ENCODE assay signal across 1 cellular context in the genomic region with DNA sequence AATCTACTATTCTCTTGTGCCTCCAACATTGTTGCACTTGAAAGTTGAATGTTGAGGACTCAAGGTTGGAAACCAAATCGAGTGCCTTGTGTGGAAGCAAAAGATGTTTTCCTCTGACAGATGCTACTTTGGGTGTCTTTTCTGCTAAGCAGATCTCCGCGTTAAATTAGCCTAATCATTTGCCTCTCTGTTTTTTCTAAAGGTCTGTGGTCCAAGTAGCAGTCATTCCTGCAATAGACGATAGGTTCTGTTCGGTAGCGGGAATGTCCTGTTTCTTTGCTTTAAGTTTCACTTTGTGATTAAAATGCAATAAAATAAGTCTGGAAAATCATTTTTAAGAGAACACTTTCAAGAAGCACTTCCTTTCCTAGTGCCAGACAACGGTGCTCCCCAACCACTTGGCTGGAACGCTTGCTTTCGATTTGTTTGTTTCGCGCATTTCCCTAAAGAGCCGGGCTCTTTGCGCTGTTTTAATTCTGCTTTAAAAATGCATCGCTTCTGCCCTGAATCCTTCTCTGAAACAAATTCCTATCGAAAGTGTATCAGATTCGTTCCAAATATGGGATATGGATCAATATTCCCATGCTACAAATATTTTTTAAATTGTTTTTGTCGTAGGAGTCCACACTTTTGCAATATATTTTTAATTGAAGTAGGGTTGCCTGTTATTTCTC.
TF ChIP-seq lines count a peak whose summit lies in the region.

No MANE protein-coding gene starts in this region.

TF ChIP-seq in K562, 482 proteins besides CTCF, POLR2A, EP300 and RAD21:
- TF ChIP-seq ZNF133 (CRISPR knock-in tag; IDR thresholded peaks at IDR 0.05) = no peak
- TF ChIP-seq SREBF1 (IDR thresholded peaks at IDR 0.05; ENCODE audit: borderline replicate concordance, low read depth, low read length) = no peak
- TF ChIP-seq BHLHE40 (IDR thresholded peaks at IDR 0.05; ENCODE audit: low read length) = no peak
- no peak for TF ChIP-seq ARID3A (IDR thresholded peaks at IDR 0.05; ENCODE audit: borderline replicate concordance, low read depth, low read length)
- peak; percentile 1 for TF ChIP-seq BMI1 (IDR thresholded peaks at IDR 0.05; ENCODE audit: low read length)
- TF ChIP-seq GABPA (tag; conservative IDR thresholded peaks at IDR 0.05; ENCODE audit: low read depth) = no peak
- TF ChIP-seq CBX8 (IDR thresholded peaks at IDR 0.05; ENCODE audit: borderline replicate concordance, extremely low read depth, low read depth, low read length, poor library complexity, severe bottlenecking) = peak; percentile 100
- no peak for TF ChIP-seq SNAPC5 (CRISPR knock-in tag; IDR thresholded peaks at IDR 0.05)
- no peak for TF ChIP-seq ESRRB (CRISPR knock-in tag; IDR thresholded peaks at IDR 0.05; ENCODE audit: borderline replicate concordance)
- no peak for TF ChIP-seq PTRF (tag; IDR thresholded peaks at IDR 0.05)
- TF ChIP-seq PYGO2 (tag; IDR thresholded peaks at IDR 0.05) = no peak
- TF ChIP-seq ZNF318 (IDR thresholded peaks at IDR 0.05; ENCODE audit: borderline replicate concordance in 1 of 2, low read depth in 1 of 2) = no peak
- TF ChIP-seq ZNF384 (IDR thresholded peaks at IDR 0.05; ENCODE audit: low read depth, low read length) = no peak
- TF ChIP-seq, protein P1, sequence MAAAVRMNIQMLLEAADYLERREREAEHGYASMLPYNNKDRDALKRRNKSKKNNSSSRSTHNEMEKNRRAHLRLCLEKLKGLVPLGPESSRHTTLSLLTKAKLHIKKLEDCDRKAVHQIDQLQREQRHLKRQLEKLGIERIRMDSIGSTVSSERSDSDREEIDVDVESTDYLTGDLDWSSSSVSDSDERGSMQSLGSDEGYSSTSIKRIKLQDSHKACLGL (CRISPR knock-in tag; IDR thresholded peaks at IDR 0.05; ENCODE audit: borderline replicate concordance, poor library complexity, severe bottlenecking) = no peak
- TF ChIP-seq ZFP36 (IDR thresholded peaks at IDR 0.05; ENCODE audit: low read depth, low read length, partially characterized antibody) = peak; percentile 49
- TF ChIP-seq, protein P2, sequence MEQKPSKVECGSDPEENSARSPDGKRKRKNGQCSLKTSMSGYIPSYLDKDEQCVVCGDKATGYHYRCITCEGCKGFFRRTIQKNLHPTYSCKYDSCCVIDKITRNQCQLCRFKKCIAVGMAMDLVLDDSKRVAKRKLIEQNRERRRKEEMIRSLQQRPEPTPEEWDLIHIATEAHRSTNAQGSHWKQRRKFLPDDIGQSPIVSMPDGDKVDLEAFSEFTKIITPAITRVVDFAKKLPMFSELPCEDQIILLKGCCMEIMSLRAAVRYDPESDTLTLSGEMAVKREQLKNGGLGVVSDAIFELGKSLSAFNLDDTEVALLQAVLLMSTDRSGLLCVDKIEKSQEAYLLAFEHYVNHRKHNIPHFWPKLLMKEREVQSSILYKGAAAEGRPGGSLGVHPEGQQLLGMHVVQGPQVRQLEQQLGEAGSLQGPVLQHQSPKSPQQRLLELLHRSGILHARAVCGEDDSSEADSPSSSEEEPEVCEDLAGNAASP (IDR thresholded peaks at IDR 0.05) = no peak
- no peak for TF ChIP-seq ZNF143 (CRISPR knock-in tag; IDR thresholded peaks at IDR 0.05)
- no peak for TF ChIP-seq STAT5A (IDR thresholded peaks at IDR 0.05; ENCODE audit: borderline replicate concordance, low read length)
- TF ChIP-seq CBX2 (IDR thresholded peaks at IDR 0.05; ENCODE audit: insufficient read depth, low read length, poor library complexity, severe bottlenecking) = peak; percentile 98
- no peak for TF ChIP-seq SOX6 (IDR thresholded peaks at IDR 0.05)
- no peak for TF ChIP-seq TCF7 (IDR thresholded peaks at IDR 0.05; ENCODE audit: borderline replicate concordance)
